ENCODE assay signal across 23 cellular contexts in genomic region chr2:18731661-18732060, GRCh38.
"Had no signal": no experiment of that assay in that cellular context is flagged by ENCODE, and none has a peak within 500 bp of the region (broad histone marks: within the 10 kb centered on the region; RNA-seq: fewer than 3 reads in every experiment).

No MANE protein-coding gene starts in this region.

- H3K27me3 ChIP-seq: colonic mucosa, dorsolateral prefrontal cortex, esophagus muscularis mucosa, esophagus squamous epithelium, foreskin keratinocyte, gastrocnemius medialis, gastroesophageal sphincter, heart left ventricle, heart right ventricle, hepatocyte had no signal

- H3K9me3 ChIP-seq: colonic mucosa, esophagus muscularis mucosa, esophagus squamous epithelium, gastrocnemius medialis, gastroesophageal sphincter had no signal

- H3K4me2 ChIP-seq: hepatocyte had no signal

- H3K79me2 ChIP-seq: hepatocyte had no signal

- DNase-seq: colonic mucosa; cortex of kidney; dermis blood vessel endothelial cell; dorsolateral prefrontal cortex; effector CD4-positive, alpha-beta T cell; effector CD8-positive, alpha-beta T cell; effector memory CD4-positive, alpha-beta T cell; effector memory CD8-positive, alpha-beta T cell; endodermal cell; erythroblast; esophagus squamous epithelium; foreskin keratinocyte; foreskin melanocyte; gastrocnemius medialis; glutamatergic neuron; head of caudate nucleus; heart left ventricle; heart right ventricle had no signal

- H3K36me3 ChIP-seq: colonic mucosa, esophagus muscularis mucosa, esophagus squamous epithelium, gastrocnemius medialis, gastroesophageal sphincter, heart left ventricle, heart right ventricle had no signal

- H3K4me1 ChIP-seq: colonic mucosa, esophagus muscularis mucosa, esophagus squamous epithelium, foreskin keratinocyte, gastrocnemius medialis, gastroesophageal sphincter, heart left ventricle, heart right ventricle had no signal

- H2AFZ ChIP-seq: hepatocyte had no signal

- H3K4me3 ChIP-seq: colonic mucosa, coronary artery, dorsolateral prefrontal cortex, esophagus muscularis mucosa, esophagus squamous epithelium, gastrocnemius medialis, gastroesophageal sphincter, heart left ventricle, heart right ventricle, hepatocyte had no signal

- H3K27ac ChIP-seq: colonic mucosa, coronary artery, dorsolateral prefrontal cortex, epithelial cell of prostate, esophagus muscularis mucosa, esophagus squamous epithelium, foreskin keratinocyte, gastrocnemius medialis, gastroesophageal sphincter, heart left ventricle, heart right ventricle, hepatocyte had no signal
